9 cellular contexts compared by ENCODE assay signal in the genomic region with DNA sequence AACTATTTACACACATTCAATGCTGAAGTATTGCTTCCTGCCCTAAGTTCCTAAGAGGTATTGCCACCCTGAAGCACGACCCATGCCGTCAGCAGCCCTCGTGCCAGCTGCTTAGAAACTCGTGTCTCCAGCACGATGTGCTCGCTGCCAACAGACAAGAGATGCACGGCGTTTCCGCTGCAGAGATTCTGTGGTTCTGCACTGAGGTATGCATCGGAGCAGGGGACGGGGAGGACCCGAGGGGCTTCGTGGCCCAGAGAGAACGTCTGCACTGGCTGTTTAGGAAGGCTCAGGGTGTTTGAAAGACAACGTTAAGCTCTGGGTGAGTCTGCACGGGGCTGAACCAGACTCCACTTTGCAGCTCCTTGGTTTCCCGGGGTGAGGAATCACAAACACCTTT.
DNase-seq lines count a peak whose midpoint lies in the region; ATAC-seq and TF ChIP-seq lines count a peak whose summit lies in the region.
"Had no signal": no experiment of that assay in that cellular context is flagged by ENCODE, and none has a peak within 500 bp of the region (broad histone marks: within the 10 kb centered on the region; RNA-seq: fewer than 3 reads in every experiment).

No MANE protein-coding gene starts in this region.

- H3K27ac ChIP-seq in angular gyrus (ENCODE audit: low read depth, low read length) (peak overlapping the region; percentile 40), psoas muscle (peak overlapping the region; percentile 39)

- intact Hi-C loops in psoas muscle (cut with DNase I), result no loop called here

- ATAC-seq in psoas muscle, result peak; percentile 14 to 53 (median 39)

- peaks cover 0 to 26% of the 10 kb centered on the region in 2 donors for H3K36me3 ChIP-seq in psoas muscle (ENCODE audit: insufficient read depth in 1 of 2, low read depth in 1 of 2)

- WGBS in psoas muscle, 3 donors, result 19 to 33% (median 21%) methylated on average over 17 of the region's 17 CpGs

- peak; percentile 62 for DNase-seq in DMS153 treated with DMSO at 0.1 percent for 48 hours (lab: John Stamatoyannopoulos, UW; ENCODE audit: unreplicated experiment)
- DNase-seq in SHP77 (lab: John Stamatoyannopoulos, UW), result peak; percentile 50 to 72
- no peak for DNase-seq in psoas muscle
- DNase-seq in activated CD4-positive, CD25-positive, alpha-beta regulatory T cell (lab: John Stamatoyannopoulos, UW), result no peak
- DNase-seq in NCI-H82 (lab: John Stamatoyannopoulos, UW), result no peak
- no peak for DNase-seq in 8988T
- DNase-seq: cortex of kidney, NCI-H1436 treated with DMSO at 0.1 percent for 48 hours had no signal

- no peak overlapping the region for H3K4me3 ChIP-seq in psoas muscle

- no peaks in the 10 kb centered on the region for H3K9me3 ChIP-seq in psoas muscle

- H3K27me3 ChIP-seq in psoas muscle (ENCODE audit: insufficient read depth in 3 of 3, low read length in 2 of 3), result no peaks in the 10 kb centered on the region

- H3K4me1 ChIP-seq in psoas muscle, result peaks cover 20% of the 10 kb centered on the region

- TF ChIP-seq CTCF in psoas muscle (IDR thresholded peaks at IDR 0.05), result no peak

Comparison
In these comparisons a context has a peak if more than half of its experiments do, and no peak if none do; other contexts are left out.
1. DNase-seq: peak in DMS153 treated with DMSO at 0.1 percent for 48 hours (single experiment) and SHP77 (2 of 2); none in psoas muscle (0 of 2), activated CD4-positive, CD25-positive, alpha-beta regulatory T cell (0 of 4), NCI-H82 (single experiment) and 8988T (single experiment).